ENCODE assay signal across 11 cellular contexts in genomic region chr13:24038405-24038804, GRCh38.
DNase-seq lines count a peak whose midpoint lies in the region; ATAC-seq, FAIRE-seq and TF ChIP-seq lines count a peak whose summit lies in the region.
"Had no signal": no experiment of that assay in that cellular context is flagged by ENCODE, and none has a peak within 500 bp of the region (broad histone marks: within the 10 kb centered on the region; RNA-seq: fewer than 3 reads in every experiment).

No MANE protein-coding gene starts in this region.

- no peak overlapping the region for H3K4me2 ChIP-seq in H1 (ENCODE audit: insufficient read depth in 1 of 2, low read depth in 2 of 2, low read length in 2 of 2)
- no peak overlapping the region for H3K4me2 ChIP-seq in H9 (ENCODE audit: insufficient read depth, insufficient read length, low read length)

- no peak overlapping the region for H2AFZ ChIP-seq in H1 (ENCODE audit: low read length)
- H2AFZ ChIP-seq in H9 (ENCODE audit: low read length), result no peak overlapping the region

- H2BK5ac ChIP-seq in H1 (ENCODE audit: low read depth, low read length) (no peak overlapping the region), H9 (ENCODE audit: insufficient read length, low read length) (no peak overlapping the region)

- H3K27me3 Mint-ChIP-seq in H9 (ENCODE audit: low read depth) (peaks cover 64% of the 10 kb centered on the region), CD14-positive monocyte (ENCODE audit: low read depth in 3 of 3) (peaks cover 4 to 16% (median 5%) of the 10 kb centered on the region in 3 donors)

- no peak for TF ChIP-seq RAD21 in H1 (IDR thresholded peaks at IDR 0.05 in 1 of 2, conservative IDR thresholded peaks at IDR 0.05 in 1 of 2; ENCODE audit: low read depth in 2 of 2, low read length in 2 of 2)

- no peak overlapping the region for H3K18ac ChIP-seq in H1 (ENCODE audit: extremely low read depth, low read length)
- H3K18ac ChIP-seq in H9 (ENCODE audit: insufficient read length, low read depth, low read length), result no peak overlapping the region

- no peak overlapping the region for H3K9ac ChIP-seq in H1 (replicated peaks in 1 of 4; ENCODE audit: extremely low read depth in 1 of 4, low read depth in 3 of 4, low read length in 3 of 4)
- H3K9ac ChIP-seq in H9 (ENCODE audit: extremely low read depth, insufficient read length, low read length), result no peak overlapping the region

- H3K4me3 ChIP-seq in H1 (ENCODE audit: extremely low read depth in 1 of 4, insufficient read depth in 2 of 4, low read depth in 3 of 4, low read length in 4 of 4) (no peak overlapping the region), pancreas (no peak overlapping the region)

- CTCF ChIA-PET in H1 (lab: Charles Lee; ENCODE audit: partially characterized antibody), result interaction anchor here (3.4 to 6.2 kb wide), 2 partner anchors 13 to 18 kb away, joined by 17 to 39 read pairs; no protein-coding TSS in a partner anchor

- H3K14ac ChIP-seq in H1 (ENCODE audit: insufficient read length), result no peak overlapping the region
- H3K14ac ChIP-seq in H9 (ENCODE audit: insufficient read depth, low read length), result no peak overlapping the region

- FAIRE-seq in H1 (lab: Jason Lieb, UNC) (no peak), pancreas (lab: Jason Lieb, UNC) (no peak)

- no peak overlapping the region for H4K91ac ChIP-seq in H1 (replicated peaks; ENCODE audit: insufficient read length, low read length)
- H4K91ac ChIP-seq in H9 (ENCODE audit: insufficient read length, low read depth, low read length), result no peak overlapping the region

- 84% methylated on average over 9 of the region's 9 CpGs; no CpG with 5 or more reads in 1 of the 2 experiments for WGBS in H1 (ENCODE audit: extremely low coverage in 1 of 2, insufficient coverage in 1 of 2, insufficient read length in 1 of 2, insufficient replicate concordance in 2 of 2, low coverage in 1 of 2, low lambda C conversion rate in 2 of 2, missing lambda C conversion rate in 1 of 2), 2 experiments
- WGBS in pancreas, 2 donors, result 71 to 75% methylated on average over 9 of the region's 9 CpGs
- WGBS in H9 (ENCODE audit: extremely low coverage, insufficient read length, low lambda C conversion rate), result no CpG with 5 or more reads among the region's 9 CpGs

- TF ChIP-seq CTCF in H1 (IDR thresholded peaks at IDR 0.05; ENCODE audit: control extremely low read depth in 1 of 3, insufficient read depth in 1 of 3, low read depth in 1 of 3, low read length in 3 of 3), result no peak
- no peak for TF ChIP-seq CTCF in pancreas (IDR thresholded peaks at IDR 0.05)
- no peak for TF ChIP-seq CTCF in H9 (conservative IDR thresholded peaks at IDR 0.05)
- no peak for TF ChIP-seq CTCF in CD14-positive monocyte (IDR thresholded peaks at IDR 0.05)

- TF ChIP-seq POLR2A in H1 (IDR thresholded peaks at IDR 0.05; ENCODE audit: control extremely low read depth in 1 of 2, low read depth in 2 of 2, low read length in 2 of 2) (no peak), GM18505 (IDR thresholded peaks at IDR 0.05; ENCODE audit: borderline replicate concordance, extremely low read depth, insufficient read depth, insufficient read length) (no peak)

- no peak overlapping the region for H3T11ph ChIP-seq in H9 (ENCODE audit: low read length)

- H3K9me3 ChIP-seq in H1 (ENCODE audit: insufficient read depth in 2 of 2, low read depth in 1 of 2, low read length in 1 of 2) (no peaks in the 10 kb centered on the region), pancreas (no peaks in the 10 kb centered on the region), H9 (ENCODE audit: control insufficient read depth, low read depth, low read length) (no peaks in the 10 kb centered on the region)

- H4K20me1 ChIP-seq in H1 (replicated peaks in 1 of 2; ENCODE audit: control insufficient read depth in 1 of 2, insufficient read depth in 2 of 2, low read length in 2 of 2), result no peaks in the 10 kb centered on the region
- H4K20me1 ChIP-seq in H9 (ENCODE audit: control insufficient read depth, insufficient read depth, insufficient read length), result no peaks in the 10 kb centered on the region

- intact Hi-C loops in pancreas (cut with DNase I), result no loop called here
- intact Hi-C loops in CD14-positive monocyte (cut with micrococcal nuclease), result no loop called here

- TF ChIP-seq EP300 in H1 (IDR thresholded peaks at IDR 0.05; ENCODE audit: borderline replicate concordance in 1 of 2, low read depth in 2 of 2, low read length in 2 of 2), result no peak

- H2BK120ac ChIP-seq in H1 (replicated peaks; ENCODE audit: low read depth, low read length), result no peak overlapping the region
- no peak overlapping the region for H2BK120ac ChIP-seq in H9 (ENCODE audit: low read depth, low read length, poor library complexity, severe bottlenecking)

- POLR2A ChIA-PET in H1 (lab: Charles Lee; ENCODE audit: partially characterized antibody), result no interaction called here

- no peak overlapping the region for H4K8ac ChIP-seq in H1 (ENCODE audit: extremely low read depth, insufficient read depth, low read length)
- no peak overlapping the region for H4K8ac ChIP-seq in H9 (replicated peaks; ENCODE audit: insufficient read length, low read depth, low read length)

- H3K23ac ChIP-seq in H1 (ENCODE audit: insufficient read length) (no peak overlapping the region), H9 (ENCODE audit: insufficient read length, low read depth, low read length) (no peak overlapping the region)

- H3K79me2 ChIP-seq in H1 (ENCODE audit: control insufficient read depth in 1 of 2, insufficient read depth in 2 of 2, low read length in 2 of 2) (no peaks in the 10 kb centered on the region), H9 (ENCODE audit: insufficient read depth, low read length) (no peaks in the 10 kb centered on the region)

- H3K4me1 ChIP-seq in H1 (replicated peaks in 1 of 4; ENCODE audit: control insufficient read depth in 3 of 4, insufficient read depth in 4 of 4, low read length in 3 of 4), result peaks cover 0 to 9% (median 4%) of the 10 kb centered on the region in 4 experiments; a peak in 4 of 7 replicates
- H3K4me1 ChIP-seq in pancreas, result peaks cover 14 to 29% (median 25%) of the 10 kb centered on the region in 3 donors
- H3K4me1 ChIP-seq in H9 (ENCODE audit: insufficient read depth, low read length), result peaks cover 2% of the 10 kb centered on the region

- H2BK15ac ChIP-seq in H1 (ENCODE audit: low read length) (no peak overlapping the region), H9 (ENCODE audit: low read depth, low read length) (no peak overlapping the region)

- peaks cover 33 to 41% of the 10 kb centered on the region in 2 experiments for H3K4me1 Mint-ChIP-seq in H9
- H3K4me1 Mint-ChIP-seq in CD14-positive monocyte, result peaks cover 15% of the 10 kb centered on the region

- H3K56ac ChIP-seq in H1 (replicated peaks; ENCODE audit: insufficient read length, low read depth, low read length) (no peak overlapping the region), H9 (ENCODE audit: insufficient read length, low read depth, low read length) (no peak overlapping the region)

- H3K36me3 Mint-ChIP-seq in H9 (ENCODE audit: insufficient read depth in 1 of 3, low read depth in 3 of 3), result no peaks in the 10 kb centered on the region
- H3K36me3 Mint-ChIP-seq in CD14-positive monocyte, result no peaks in the 10 kb centered on the region

- H3K4ac ChIP-seq in H1 (replicated peaks; ENCODE audit: insufficient read length, low read depth, low read length) (no peak overlapping the region), H9 (ENCODE audit: low read depth, low read length) (no peak overlapping the region)

- no peaks in the 10 kb centered on the region for H3K23me2 ChIP-seq in H1 (ENCODE audit: low read depth, low read length)
- H3K23me2 ChIP-seq in H9 (ENCODE audit: insufficient read length, low read depth, low read length, poor library complexity, severe bottlenecking), result no peaks in the 10 kb centered on the region

- H3K36me3 ChIP-seq in H1 (ENCODE audit: control insufficient read depth in 2 of 4, insufficient read depth in 4 of 4, low read length in 3 of 4), result no peaks in the 10 kb centered on the region
- H3K36me3 ChIP-seq in pancreas, result no peaks in the 10 kb centered on the region

- H3K9me3 Mint-ChIP-seq in H9, result no peaks in the 10 kb centered on the region; a peak in 1 of 5 replicates
- H3K9me3 Mint-ChIP-seq in CD14-positive monocyte, result no peaks in the 10 kb centered on the region

- H3K27ac Mint-ChIP-seq in H9 (no peak overlapping the region), CD14-positive monocyte (no peak overlapping the region)

- H3K27ac ChIP-seq in H1 (ENCODE audit: low read depth, low read length) (no peak overlapping the region), pancreas (peak overlapping the region in 3 of 4 donors; percentile 39 to 75 (median 62)), H9 (ENCODE audit: insufficient read length, low read depth, low read length) (no peak overlapping the region)

- no peak overlapping the region for H2BK20ac ChIP-seq in H1 (ENCODE audit: low read length)
- H2BK20ac ChIP-seq in H9 (ENCODE audit: low read depth, low read length, poor library complexity, severe bottlenecking), result no peak overlapping the region

- DNase-seq in EL (peak; percentile 28), RPMI8226 (peak; percentile 12), H1 (ENCODE audit: low read depth in 1 of 2, low spot score in 2 of 2) (no peak), pancreas (no peak), H9 (no peak), CD14-positive monocyte (ENCODE audit: low spot score) (no peak)
- DNase-seq: DMS 273 treated with DMSO at 0.1 percent for 48 hours, erythroblast, NCI-H1105 treated with DMSO at 0.1 percent for 48 hours had no signal

- H4K5ac ChIP-seq in H1 (ENCODE audit: insufficient read length, low read depth, low read length), result no peak overlapping the region
- no peak overlapping the region for H4K5ac ChIP-seq in H9 (ENCODE audit: insufficient read length, low read depth, low read length)

- H3K27me3 ChIP-seq in H1 (replicated peaks in 1 of 4; ENCODE audit: control insufficient read depth in 3 of 4, extremely low read depth in 1 of 4, insufficient read depth in 3 of 4, low read length in 3 of 4) (peaks cover 8 to 46% (median 38%) of the 10 kb centered on the region in 4 experiments), pancreas (no peaks in the 10 kb centered on the region), H9 (ENCODE audit: insufficient read depth, low read length) (no peaks in the 10 kb centered on the region; the same call in 1 of the 2 replicates)

- H2AK5ac ChIP-seq in H1 (ENCODE audit: low read depth, low read length) (no peak overlapping the region), H9 (ENCODE audit: insufficient read length, low read length) (no peak overlapping the region)

- H3K4me3 Mint-ChIP-seq in H9, result no peak overlapping the region
- H3K4me3 Mint-ChIP-seq in CD14-positive monocyte, result peak overlapping the region in 1 of 2 donors; percentile 36

- H3K79me1 ChIP-seq in H1 (ENCODE audit: low read depth, low read length), result no peaks in the 10 kb centered on the region
- no peaks in the 10 kb centered on the region for H3K79me1 ChIP-seq in H9 (ENCODE audit: insufficient read depth, low read depth, low read length, poor library complexity, severe bottlenecking)

- H2BK12ac ChIP-seq in H1 (ENCODE audit: low read depth, low read length) (no peak overlapping the region), H9 (ENCODE audit: insufficient read length, low read depth, low read length) (no peak overlapping the region)

- peak in 1 of 4 donors; percentile 4 for ATAC-seq in pancreas
- ATAC-seq in GM18505 (IDR thresholded peaks at IDR 0.05; ENCODE audit: unreplicated experiment), result no peak
- no peak for ATAC-seq in HG03095 (IDR thresholded peaks at IDR 0.05; ENCODE audit: unreplicated experiment)

TF ChIP-seq in H1, 55 proteins besides CTCF, POLR2A, EP300 and RAD21 (continues in another document):
- TF ChIP-seq RFX5 (IDR thresholded peaks at IDR 0.05; ENCODE audit: borderline replicate concordance, low read depth, low read length), result no peak

Comparison
In these comparisons a context has a peak if more than half of its experiments do, and no peak if none do; other contexts are left out.
1. DNase-seq: peak in EL (single experiment) and RPMI8226 (single experiment); none in H1 (0 of 2), pancreas (0 of 6), H9 (single experiment) and CD14-positive monocyte (single experiment).
2. H3K27ac ChIP-seq: peak in pancreas (3 of 4); none in H1 (single experiment) and H9 (single experiment).